Comparison of ENCODE assay signal across 1 cellular context in genomic region chr7:94055963-94056362, GRCh38.
TF ChIP-seq lines count a peak whose summit lies in the region.

No MANE protein-coding gene starts in this region.

TF ChIP-seq in GM23338, 12 proteins besides CTCF, POLR2A, EP300 and RAD21 (continued from another document):
- TF ChIP-seq REST (IDR thresholded peaks at IDR 0.05; ENCODE audit: unreplicated experiment) (no peak), POLR2AphosphoS5 (IDR thresholded peaks at IDR 0.05; ENCODE audit: low read depth) (no peak), ETS1 (IDR thresholded peaks at IDR 0.05) (no peak), STAT1 (IDR thresholded peaks at IDR 0.05; ENCODE audit: unreplicated experiment) (no peak), NANOG (IDR thresholded peaks at IDR 0.05; ENCODE audit: borderline replicate concordance) (no peak), ZNF462 (CRISPR knock-in tag; IDR thresholded peaks at IDR 0.05) (no peak), EZH2 (IDR thresholded peaks at IDR 0.05; ENCODE audit: low read depth, unreplicated experiment) (no peak), JUNB (IDR thresholded peaks at IDR 0.05; ENCODE audit: unreplicated experiment) (no peak)
TF ChIP-seq in GM23338: peak in this region for 0.
